Comparison of ENCODE assay signal across 8 cellular contexts in the genomic region with DNA sequence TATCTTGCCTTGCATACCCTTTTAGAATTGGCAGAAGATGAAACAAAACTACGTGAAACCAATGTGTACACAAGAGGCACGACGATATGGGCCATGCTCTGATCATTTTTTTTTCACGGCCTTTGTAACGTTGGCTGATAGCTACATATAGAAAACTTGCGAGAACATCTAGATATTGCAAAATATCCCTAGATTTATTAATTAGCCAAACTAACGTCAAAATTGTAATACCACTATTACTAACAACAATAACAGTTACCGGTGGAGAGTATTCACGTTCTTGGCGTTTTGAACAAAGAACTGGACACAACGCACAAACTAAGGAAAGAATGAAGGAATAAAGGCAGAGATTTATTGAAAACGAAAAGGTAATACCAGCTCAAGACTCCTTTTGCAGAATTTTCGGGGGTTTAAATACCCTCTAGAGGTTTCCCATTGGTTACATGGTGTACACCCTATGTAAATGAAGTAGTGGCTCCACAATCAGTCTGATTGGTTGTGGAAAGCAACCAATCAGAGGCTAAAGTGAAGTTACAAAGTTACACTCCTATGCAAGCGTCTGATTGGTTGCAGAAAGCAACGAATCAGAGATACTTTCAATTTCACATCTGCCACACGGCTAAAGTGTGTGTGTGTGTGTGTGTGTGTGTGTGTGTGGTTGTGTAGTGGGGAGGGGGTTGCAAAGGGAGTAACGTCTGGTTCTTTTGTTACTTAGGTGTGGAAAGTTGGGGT. TPM values are rescaled to one million over a fixed set of nuclear protein-coding genes. Genes with fewer than 3 reads are reported as not detected.
A peak's percentile ranks its signal among the peaks of the same experiment; 100 is the strongest.
DNase-seq lines count a peak whose midpoint lies in the region; ATAC-seq and TF ChIP-seq lines count a peak whose summit lies in the region.

No MANE protein-coding gene starts in this region.

- POLR2A ChIA-PET in activated CD8-positive, alpha-beta T cell treated with anti-CD3 and anti-CD28 coated beads for 36 hours (lab: Charles Lee) = interaction anchor here (0.6 to 2.5 kb wide), 12 partner anchors 8 to 1949 kb away, joined by 3 to 11 read pairs (median 6); partner anchors contain the start of gene PKN2

- no peaks in the 10 kb centered on the region for H3F3A ChIP-seq in smooth muscle cell (ENCODE audit: low read depth)

- H3K36me3 ChIP-seq in iPS-15b (ENCODE audit: control insufficient read depth, insufficient read depth, low read length) (no peaks in the 10 kb centered on the region), smooth muscle cell (ENCODE audit: low read depth) (no peaks in the 10 kb centered on the region)

- intact Hi-C loops in activated CD8-positive, alpha-beta T cell treated with anti-CD3 and anti-CD28 coated beads for 36 hours (cut with micrococcal nuclease) = no loop called here

- H3K27me3 ChIP-seq in iPS-15b (ENCODE audit: control insufficient read depth, insufficient read depth, low read length) (no peaks in the 10 kb centered on the region), smooth muscle cell (ENCODE audit: low read depth) (no peaks in the 10 kb centered on the region)

- DNase-seq in DMS79 treated with DMSO at 0.1 percent for 48 hours (lab: John Stamatoyannopoulos, UW) (peak; percentile 33), DMS79 (lab: John Stamatoyannopoulos, UW) (no peak), NCI-H146 (lab: John Stamatoyannopoulos, UW) (peak; percentile 73), smooth muscle cell (lab: John Stamatoyannopoulos, UW; ENCODE audit: unreplicated experiment) (no peak)
- DNase-seq in activated CD8-positive, alpha-beta T cell treated with anti-CD3 and anti-CD28 coated beads for 36 hours = peak; percentile 32
- DNase-seq in activated effector memory CD4-positive, alpha-beta T cell treated with Interleukin-2 at 50 U/mL for 16 hours = no peak
- DNase-seq in effector CD4-positive, alpha-beta T cell = no peak

- ATAC-seq in activated CD8-positive, alpha-beta T cell treated with anti-CD3 and anti-CD28 coated beads for 36 hours = no peak

- peak overlapping the region; percentile 88 for H2AFZ ChIP-seq in smooth muscle cell (ENCODE audit: low read depth)

- no peaks in the 10 kb centered on the region for H3K4me1 ChIP-seq in iPS-15b (ENCODE audit: control insufficient read depth, insufficient read depth, low read length)
- peaks cover 7% of the 10 kb centered on the region for H3K4me1 ChIP-seq in smooth muscle cell (ENCODE audit: low read depth)

- H3K9me3 Mint-ChIP-seq in activated CD8-positive, alpha-beta T cell treated with anti-CD3 and anti-CD28 coated beads for 36 hours = peaks cover 5% of the 10 kb centered on the region

- H3K36me3 Mint-ChIP-seq in activated CD8-positive, alpha-beta T cell treated with anti-CD3 and anti-CD28 coated beads for 36 hours (ENCODE audit: low read depth) = peaks cover 17% of the 10 kb centered on the region

- H3K27ac ChIP-seq in smooth muscle cell (ENCODE audit: low read depth) = peak overlapping the region; percentile 84

- H3K9ac ChIP-seq in iPS-15b (ENCODE audit: low read depth, low read length) (no peak overlapping the region), smooth muscle cell (ENCODE audit: low read depth) (peak overlapping the region; percentile 96)

- H3K9me3 ChIP-seq in iPS-15b (ENCODE audit: control insufficient read depth, insufficient read depth, low read length) (no peaks in the 10 kb centered on the region), smooth muscle cell (replicated peaks; ENCODE audit: low read depth) (no peaks in the 10 kb centered on the region)

- H4K20me1 ChIP-seq in smooth muscle cell (ENCODE audit: low read depth) = peaks cover 34% of the 10 kb centered on the region

- H3K4me1 Mint-ChIP-seq in activated CD8-positive, alpha-beta T cell treated with anti-CD3 and anti-CD28 coated beads for 36 hours (ENCODE audit: low read depth) = peaks cover 36% of the 10 kb centered on the region

- H3K4me2 ChIP-seq in smooth muscle cell = peak overlapping the region; percentile 93

- peaks cover 39% of the 10 kb centered on the region for H3K79me2 ChIP-seq in smooth muscle cell (ENCODE audit: low read depth)

- no peaks in the 10 kb centered on the region for H3K27me3 Mint-ChIP-seq in activated CD8-positive, alpha-beta T cell treated with anti-CD3 and anti-CD28 coated beads for 36 hours

- CTCF ChIA-PET in activated CD8-positive, alpha-beta T cell treated with anti-CD3 and anti-CD28 coated beads for 36 hours (lab: Charles Lee) = interaction anchor here (8.8 kb wide), 1 partner anchor 15 kb away, joined by 93 read pairs; no protein-coding TSS in a partner anchor

- 81% methylated on average over 17 of the region's 17 CpGs for WGBS in smooth muscle cell (ENCODE audit: low lambda C conversion rate)

- H3K4me3 ChIP-seq in iPS-15b (ENCODE audit: low read depth, low read length) (peak overlapping the region; percentile 69), smooth muscle cell (peak overlapping the region; percentile 94)

- no peak for TF ChIP-seq CTCF in activated CD8-positive, alpha-beta T cell treated with anti-CD3 and anti-CD28 coated beads for 36 hours (IDR thresholded peaks at IDR 0.05)
- TF ChIP-seq CTCF in smooth muscle cell (IDR thresholded peaks at IDR 0.05; ENCODE audit: borderline replicate concordance, insufficient read depth, poor library complexity, severe bottlenecking) = no peak

- peak overlapping the region; percentile 96 for H3K27ac Mint-ChIP-seq in activated CD8-positive, alpha-beta T cell treated with anti-CD3 and anti-CD28 coated beads for 36 hours

- H3K4me3 Mint-ChIP-seq in activated CD8-positive, alpha-beta T cell treated with anti-CD3 and anti-CD28 coated beads for 36 hours = peak overlapping the region; percentile 81

RNA-seq across cellular contexts. Expression of gene GTF2B, which starts 0.9 kb away (rescaled TPM):
- 10 to 100 TPM; 40.7 to 42.0 TPM for total RNA-seq in activated CD8-positive, alpha-beta T cell treated with anti-CD3 and anti-CD28 coated beads for 36 hours
- 74.3 and 75.2 TPM in 2 replicates for total RNA-seq in smooth muscle cell
- 41.5 and 51.0 TPM in 2 replicates for polyA plus RNA-seq in smooth muscle cell

Comparison
In these comparisons a context has a peak if more than half of its experiments do, and no peak if none do; other contexts are left out.
1. DNase-seq: peak in DMS79 treated with DMSO at 0.1 percent for 48 hours (single experiment), NCI-H146 (single experiment) and activated CD8-positive, alpha-beta T cell treated with anti-CD3 and anti-CD28 coated beads for 36 hours (single experiment); none in DMS79 (single experiment), smooth muscle cell (single experiment), activated effector memory CD4-positive, alpha-beta T cell treated with Interleukin-2 at 50 U/mL for 16 hours (single experiment) and effector CD4-positive, alpha-beta T cell (single experiment).